1 cellular context compared by ENCODE assay signal in genomic region chr4:110621328-110621812, GRCh38.
TF ChIP-seq lines count a peak whose summit lies in the region.

No MANE protein-coding gene starts in this region.

TF ChIP-seq in SK-N-SH treated with all-trans-retinoic acid at 6 μM for 48 hours, 23 proteins besides CTCF, POLR2A, EP300 and RAD21 (continued from another document):
- TF ChIP-seq TSHZ2 (CRISPR knock-in tag; IDR thresholded peaks at IDR 0.05) (no peak), TOX (CRISPR knock-in tag; IDR thresholded peaks at IDR 0.05; ENCODE audit: borderline replicate concordance) (no peak), ARNTL (CRISPR knock-in tag; IDR thresholded peaks at IDR 0.05; ENCODE audit: borderline replicate concordance, low read depth) (no peak), ZNF565 (CRISPR knock-in tag; conservative IDR thresholded peaks at IDR 0.05; ENCODE audit: low read depth) (no peak), BACH2 (CRISPR knock-in tag; IDR thresholded peaks at IDR 0.05; ENCODE audit: borderline replicate concordance) (no peak), PPARA (CRISPR knock-in tag; IDR thresholded peaks at IDR 0.05; ENCODE audit: borderline replicate concordance) (no peak), CSRNP3 (CRISPR knock-in tag; IDR thresholded peaks at IDR 0.05) (no peak), ZFP30 (CRISPR knock-in tag; IDR thresholded peaks at IDR 0.05) (no peak)
